ENCODE assay signal across 7 cellular contexts in the genomic region with DNA sequence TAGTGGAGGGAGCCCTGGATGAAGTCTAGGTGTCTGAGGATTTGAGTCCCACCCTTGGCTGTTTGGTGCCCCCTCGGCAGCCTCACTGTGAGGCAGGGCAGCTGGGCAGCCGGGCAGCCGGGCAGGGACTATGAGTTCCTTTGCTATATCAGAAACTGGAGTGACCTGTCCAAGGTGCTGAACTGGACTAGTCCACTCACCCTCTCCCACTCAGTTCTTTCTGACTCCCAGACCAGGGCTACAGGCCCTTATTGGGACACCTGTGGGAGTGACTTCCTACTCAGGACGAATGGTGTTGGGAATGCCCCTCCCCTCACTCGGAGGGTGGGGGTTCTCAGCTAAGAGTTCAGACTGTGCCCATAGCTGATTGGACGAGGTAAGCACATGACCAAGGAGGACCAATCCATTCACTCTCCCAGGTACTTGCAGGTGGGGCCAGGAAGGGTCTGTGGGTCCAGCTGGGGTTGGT. TPM values are rescaled to one million over a fixed set of nuclear protein-coding genes. Genes with fewer than 3 reads are reported as not detected.
DNase-seq lines count a peak whose midpoint lies in the region; ATAC-seq, FAIRE-seq and TF ChIP-seq lines count a peak whose summit lies in the region.

No MANE protein-coding gene starts in this region.

- TF ChIP-seq POLR2A in adrenal gland (IDR thresholded peaks at IDR 0.05) = no peak

- no peaks in the 10 kb centered on the region for H3K9me3 ChIP-seq in adrenal gland (replicated peaks in 1 of 3)
- no peaks in the 10 kb centered on the region for H3K9me3 ChIP-seq in kidney (ENCODE audit: control insufficient read depth in 1 of 2, low read length in 2 of 2)
- no peaks in the 10 kb centered on the region for H3K9me3 ChIP-seq in aorta (ENCODE audit: control insufficient read depth, low read length)

- no peak overlapping the region for H3K9ac ChIP-seq in kidney (ENCODE audit: low read length in 2 of 2)

- intact Hi-C loops in adrenal gland (cut with DNase I) (no loop called here), kidney (cut with DNase I) (no loop called here), aorta (cut with DNase I) (no loop called here)

- no peak for TF ChIP-seq CTCF in adrenal gland (IDR thresholded peaks at IDR 0.05)
- no peak for TF ChIP-seq CTCF in kidney (IDR thresholded peaks at IDR 0.05; ENCODE audit: borderline replicate concordance, extremely low read depth, insufficient read depth)

- DNase-seq in GM19239 (ENCODE audit: insufficient read length, low spot score) = peak; percentile 38
- DNase-seq in NAMALWA (ENCODE audit: low spot score) = peak; percentile 45
- peak in 6 of 7 donors; percentile 32 to 73 (median 68) for DNase-seq in adrenal gland
- peak; percentile 58 for DNase-seq in kidney
- DNase-seq in aorta = peak; percentile 44 to 55
- DNase-seq in NCI-H526 treated with DMSO at 0.1 percent for 48 hours (lab: John Stamatoyannopoulos, UW) = no peak
- no peak for DNase-seq in cortex of kidney (lab: John Stamatoyannopoulos, UW)

- FAIRE-seq in GM19239 (lab: Jason Lieb, UNC) (no peak), kidney (lab: Jason Lieb, UNC) (no peak)

- no peak overlapping the region for H3K27ac ChIP-seq in adrenal gland
- H3K27ac ChIP-seq in kidney (ENCODE audit: low read depth in 2 of 2, low read length in 2 of 2) = no peak overlapping the region
- no peak overlapping the region for H3K27ac ChIP-seq in aorta (ENCODE audit: low read depth in 1 of 2, low read length in 2 of 2)

- H3K27me3 ChIP-seq in adrenal gland (peaks cover 4% of the 10 kb centered on the region), aorta (ENCODE audit: control insufficient read depth in 1 of 2, insufficient read depth in 2 of 2, low read length in 1 of 2) (peaks cover 0 to 2% of the 10 kb centered on the region in 2 donors)

- ATAC-seq in aorta (ENCODE audit: low FRiP score) = no peak

- no peaks in the 10 kb centered on the region for H3K36me3 ChIP-seq in adrenal gland (replicated peaks in 1 of 2)
- no peaks in the 10 kb centered on the region for H3K36me3 ChIP-seq in kidney (ENCODE audit: control insufficient read depth in 1 of 2, insufficient read depth in 2 of 2, low read length in 2 of 2)
- no peaks in the 10 kb centered on the region for H3K36me3 ChIP-seq in aorta (ENCODE audit: control insufficient read depth in 1 of 2, insufficient read depth in 2 of 2, low read length in 1 of 2)

- H3K4me1 ChIP-seq in adrenal gland (replicated peaks in 1 of 2) = no peaks in the 10 kb centered on the region
- H3K4me1 ChIP-seq in kidney (ENCODE audit: control insufficient read depth in 1 of 2, insufficient read depth in 1 of 2, low read depth in 1 of 2, low read length in 2 of 2) = no peaks in the 10 kb centered on the region
- H3K4me1 ChIP-seq in aorta (ENCODE audit: control insufficient read depth in 1 of 2, insufficient read depth in 2 of 2, low read length in 2 of 2) = no peaks in the 10 kb centered on the region

- 8 to 25% (median 19%) methylated on average over 5 to 6 of the region's 6 CpGs for WGBS in adrenal gland, 4 donors
- 15% methylated on average over 6 of the region's 6 CpGs for WGBS in aorta, 2 donors

- H3K4me3 ChIP-seq in adrenal gland (no peak overlapping the region), kidney (ENCODE audit: low read length in 2 of 2) (no peak overlapping the region), aorta (ENCODE audit: low read length in 2 of 2) (no peak overlapping the region)

RNA-seq across cellular contexts. Expression of gene RAPGEF1, which starts 34.1 kb away (rescaled TPM):
- total RNA-seq in adrenal gland = 100 to 1,000 TPM in 1 of 8 donors, 10 to 100 TPM in 7; 38.6 to 136 (median 61.2) TPM
- polyA plus RNA-seq in adrenal gland = 10 to 100 TPM; 14.5 to 48.7 (median 26.9) TPM
- 79.7 TPM for total RNA-seq in kidney
- polyA plus RNA-seq in kidney (ENCODE audit: insufficient read depth, low read depth, low replicate concordance) = 15.5 TPM
- 10 to 100 TPM; 85.9 to 93.2 TPM for total RNA-seq in aorta
- 10 to 100 TPM; 17.5 to 23.4 TPM for polyA plus RNA-seq in aorta

Comparison
In these comparisons a context has a peak if more than half of its experiments do, and no peak if none do; other contexts are left out.
1. DNase-seq: peak in GM19239 (single experiment), NAMALWA (single experiment), adrenal gland (6 of 7), kidney (single experiment) and aorta (2 of 2); none in NCI-H526 treated with DMSO at 0.1 percent for 48 hours (single experiment) and cortex of kidney (single experiment).